In the genomic region with DNA sequence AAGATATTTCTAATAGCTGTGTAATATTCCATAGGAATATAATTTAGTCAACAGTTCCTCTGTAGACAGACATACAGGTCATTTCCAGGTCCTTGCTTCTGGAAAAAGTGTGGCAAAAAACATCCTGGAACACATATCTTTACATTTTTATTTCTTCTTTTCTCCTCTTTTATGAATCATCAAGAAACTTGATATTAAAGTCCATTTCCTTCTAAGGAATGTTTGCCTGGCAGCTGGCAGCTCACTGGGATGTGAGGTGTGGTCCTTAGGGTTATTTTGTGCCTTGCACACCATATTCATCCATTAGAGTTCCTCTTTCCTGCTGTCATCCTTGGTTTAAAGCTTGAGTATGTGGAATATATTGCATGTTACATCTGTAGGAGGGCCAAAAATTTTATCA, we compare ENCODE assay signal across 20 cellular contexts.
DNase-seq lines count a peak whose midpoint lies in the region; ATAC-seq lines count a peak whose summit lies in the region.
"Had no signal": no experiment of that assay in that cellular context is flagged by ENCODE, and none has a peak within 500 bp of the region (broad histone marks: within the 10 kb centered on the region; RNA-seq: fewer than 3 reads in every experiment).

No MANE protein-coding gene starts in this region.

- no peaks in the 10 kb centered on the region for H3K27me3 Mint-ChIP-seq in central memory CD8-positive, alpha-beta T cell
- H3K27me3 Mint-ChIP-seq: activated naive CD8-positive, alpha-beta T cell treated with anti-CD3 and anti-CD28 coated beads for 36 hours; stimulated activated naive B cell treated with anti-CD40 and anti-IgM and Interleukin-4, amounts not matched to agents 10 μg/mL and 1 μg/mL and 100 μg/mL, for 72 hours had no signal

- H3K9me3 Mint-ChIP-seq in central memory CD8-positive, alpha-beta T cell, result no peaks in the 10 kb centered on the region
- H3K9me3 Mint-ChIP-seq: activated T-helper 1 cell treated with anti-CD3 and anti-CD28 coated beads, Interleukin-12 subunit alpha, Interleukin-12 subunit beta, Interleukin-2, Interleukin-4 antibody, amounts not matched to agents 30 ng/mL and 10 ng/mL and 1 ng/mL, durations not matched to agents 14 hours and 24 hours and 36 hours; CD8-positive, alpha-beta T cell; stimulated activated naive B cell treated with anti-CD40 and anti-IgM and Interleukin-4, amounts not matched to agents 10 μg/mL and 1 μg/mL and 100 μg/mL, for 72 hours had no signal

- peaks cover 6% of the 10 kb centered on the region for H3K36me3 Mint-ChIP-seq in central memory CD8-positive, alpha-beta T cell (ENCODE audit: insufficient read depth)

- peak; percentile 18 for DNase-seq in AG08396 (ENCODE audit: low spot score)
- peak; percentile 7 for DNase-seq in M059J (ENCODE audit: low read depth)
- no peak for DNase-seq in central memory CD8-positive, alpha-beta T cell (ENCODE audit: low spot score in 2 of 2)
- peak; percentile 27 for DNase-seq in hepatic stellate cell (ENCODE audit: low spot score)
- DNase-seq in SIG-M5 treated with dmso at 0.1 percent for 504 hours (lab: John Stamatoyannopoulos, UW; ENCODE audit: unreplicated experiment), result no peak
- no peak for DNase-seq in NCI-H2081 treated with DMSO at 0.1 percent for 48 hours (lab: John Stamatoyannopoulos, UW)
- no peak for DNase-seq in stimulated activated CD4-positive, alpha-beta T cell treated with anti-CD3 and anti-CD28 coated beads, Interleukin-2, amount 100 ng/mL, for 48 hours
- DNase-seq: activated CD4-positive, CD25-positive, alpha-beta regulatory T cell treated with anti-CD3 and anti-CD28 coated beads, Interleukin-2, amount 50 U/mL, for 72 hours; activated naive CD8-positive, alpha-beta T cell treated with anti-CD3 and anti-CD28 coated beads for 36 hours; gastrocnemius medialis; left ventricle myocardium superior; NCI-H1048; NCI-H526; retina; stimulated activated CD4-positive, alpha-beta T cell treated with anti-CD3 and anti-CD28 coated beads, Interleukin-15, amount 100 ng/mL, for 24 hours; stimulated activated naive B cell treated with anti-CD40 and anti-IgM and Interleukin-4, amounts not matched to agents 10 μg/mL and 1 μg/mL and 100 μg/mL, for 72 hours; T-helper 9 cell had no signal

- peak overlapping the region; percentile 47 for H3K27ac Mint-ChIP-seq in central memory CD8-positive, alpha-beta T cell (ENCODE audit: low read depth)
- H3K27ac Mint-ChIP-seq: activated naive CD8-positive, alpha-beta T cell treated with anti-CD3 and anti-CD28 coated beads for 36 hours; activated T-helper 1 cell treated with anti-CD3 and anti-CD28 coated beads, Interleukin-12 subunit alpha, Interleukin-12 subunit beta, Interleukin-2, Interleukin-4 antibody, amounts not matched to agents 30 ng/mL and 10 ng/mL and 1 ng/mL, durations not matched to agents 14 hours and 24 hours and 36 hours; CD8-positive, alpha-beta T cell; stimulated activated naive B cell treated with anti-CD40 and anti-IgM and Interleukin-4, amounts not matched to agents 10 μg/mL and 1 μg/mL and 100 μg/mL, for 72 hours had no signal

- no peak overlapping the region for H3K4me3 Mint-ChIP-seq in central memory CD8-positive, alpha-beta T cell
- H3K4me3 Mint-ChIP-seq: activated naive CD8-positive, alpha-beta T cell treated with anti-CD3 and anti-CD28 coated beads for 36 hours; activated T-helper 1 cell treated with anti-CD3 and anti-CD28 coated beads, Interleukin-12 subunit alpha, Interleukin-12 subunit beta, Interleukin-2, Interleukin-4 antibody, amounts not matched to agents 30 ng/mL and 10 ng/mL and 1 ng/mL, durations not matched to agents 14 hours and 24 hours and 36 hours; CD8-positive, alpha-beta T cell; stimulated activated naive B cell treated with anti-CD40 and anti-IgM and Interleukin-4, amounts not matched to agents 10 μg/mL and 1 μg/mL and 100 μg/mL, for 72 hours had no signal

- H3K4me1 Mint-ChIP-seq in central memory CD8-positive, alpha-beta T cell, result peaks cover 42% of the 10 kb centered on the region

- no peak for ATAC-seq in central memory CD8-positive, alpha-beta T cell (replicated peaks; ENCODE audit: extremely low read depth, poor library complexity, severe bottlenecking)
- ATAC-seq in HG03025 (IDR thresholded peaks at IDR 0.05; ENCODE audit: low FRiP score, unreplicated experiment), result no peak
- ATAC-seq: CD8-positive, alpha-beta T cell; gastrocnemius medialis; left ventricle myocardium superior; stimulated activated naive B cell treated with anti-CD40 and anti-IgM and Interleukin-4, amounts not matched to agents 10 μg/mL and 1 μg/mL and 100 μg/mL, for 72 hours had no signal

Comparison
In these comparisons a context has a peak if more than half of its experiments do, and no peak if none do; other contexts are left out.
1. DNase-seq: peak in AG08396 (single experiment), M059J (single experiment) and hepatic stellate cell (single experiment); none in central memory CD8-positive, alpha-beta T cell (0 of 2), SIG-M5 treated with dmso at 0.1 percent for 504 hours (single experiment), NCI-H2081 treated with DMSO at 0.1 percent for 48 hours (single experiment) and stimulated activated CD4-positive, alpha-beta T cell treated with anti-CD3 and anti-CD28 coated beads, Interleukin-2, amount 100 ng/mL, for 48 hours (0 of 2).